Comparison of ENCODE assay signal across 8 cellular contexts in genomic region chr15:79978694-79979519, GRCh38. TPM values are rescaled to one million over a fixed set of nuclear protein-coding genes. Genes with fewer than 3 reads are reported as not detected.
DNase-seq lines count a peak whose midpoint lies in the region; ATAC-seq, FAIRE-seq and TF ChIP-seq lines count a peak whose summit lies in the region.

No MANE protein-coding gene starts in this region.

- H3K4me2 ChIP-seq in K562 (ENCODE audit: insufficient read depth, low read length), result no peak overlapping the region

- POLR2A ChIA-PET in K562 (lab: Yijun Ruan, JAX), result interaction anchor here (1.0 to 1.9 kb wide), 2 partner anchors 10 to 11 kb away, joined by 3 to 9 read pairs; no protein-coding TSS in a partner anchor

- DNase-seq in GDM1 (lab: John Stamatoyannopoulos, UW), result peak; percentile 13
- DNase-seq in GM20000 (ENCODE audit: low spot score), result peak; percentile 50
- no peak for DNase-seq in K562 (ENCODE audit: extremely low read depth in 1 of 4, low spot score in 3 of 4)
- peak; percentile 47 for DNase-seq in myocyte (ENCODE audit: low read depth)
- no peak for DNase-seq in DMS79 (lab: John Stamatoyannopoulos, UW)
- DNase-seq in NCI-H345 (lab: John Stamatoyannopoulos, UW), result no peak
- no peak for DNase-seq in sigmoid colon

- TF ChIP-seq CTCF in GM20000 (IDR thresholded peaks at IDR 0.05; ENCODE audit: extremely low read depth, missing control alignments), result no peak
- no peak for TF ChIP-seq CTCF in K562 (IDR thresholded peaks at IDR 0.05 in 2 of 3, conservative IDR thresholded peaks at IDR 0.05 in 1 of 3; ENCODE audit: insufficient read depth in 2 of 3, low read depth in 1 of 3, low read length in 3 of 3)
- TF ChIP-seq CTCF in sigmoid colon (IDR thresholded peaks at IDR 0.05), result no peak

- 0 out of 4 replicates have a peak overlapping the region, but pooled peaks of 1 of the 2 experiments have one; percentile 19 for H3K9ac ChIP-seq in K562 (ENCODE audit: insufficient read depth in 1 of 2, low read depth in 2 of 2, low read length in 2 of 2)

- no peaks in the 10 kb centered on the region for H4K20me1 ChIP-seq in K562 (replicated peaks; ENCODE audit: control insufficient read depth, insufficient read depth, low read length)

- TF ChIP-seq EP300 in K562 (IDR thresholded peaks at IDR 0.05; ENCODE audit: low read length), result no peak
- TF ChIP-seq EP300 in sigmoid colon (IDR thresholded peaks at IDR 0.05), result no peak

- TF ChIP-seq POLR2A in K562 (conservative IDR thresholded peaks at IDR 0.05) (no peak), sigmoid colon (IDR thresholded peaks at IDR 0.05) (no peak)

- peak overlapping the region; percentile 83 for H2AFZ ChIP-seq in K562 (ENCODE audit: low read depth, low read length)

- no TSS peak for BruUV-seq in K562 (replicated peaks; lab: Mats Ljungman, UMichigan)

- H3K4me1 ChIP-seq in K562 (replicated peaks in 1 of 2; ENCODE audit: control insufficient read depth in 2 of 2, insufficient read depth in 2 of 2, low read length in 2 of 2) (peaks cover 4 to 30% of the 10 kb centered on the region in 2 experiments; a peak in 4 of 5 replicates), sigmoid colon (no peaks in the 10 kb centered on the region)

- no peak for TF ChIP-seq RAD21 in K562 (CRISPR knock-in tag; conservative IDR thresholded peaks at IDR 0.05 in 1 of 2, IDR thresholded peaks at IDR 0.05 in 1 of 2)

- H3K9me3 ChIP-seq in K562 (replicated peaks; ENCODE audit: control insufficient read depth, insufficient read depth, low read depth, low read length) (no peaks in the 10 kb centered on the region), sigmoid colon (no peaks in the 10 kb centered on the region)

- in situ Hi-C loops in K562 (cut with MboI), result no loop called here

- CTCF ChIA-PET in K562 (lab: Yijun Ruan, JAX; ENCODE audit: low intra/inter-chr PET ratio), result no interaction called here

- intact Hi-C loops in K562 (cut with micrococcal nuclease) (no loop called here), sigmoid colon (cut with DNase I) (no loop called here)

- FAIRE-seq in K562 (lab: Jason Lieb, UNC), result no peak

- H3K4me3 ChIP-seq in K562 (no peak overlapping the region), sigmoid colon (no peak overlapping the region)

- no peaks in the 10 kb centered on the region for H3K27me3 ChIP-seq in K562 (ENCODE audit: control insufficient read depth in 2 of 2, insufficient read depth in 2 of 2, low read length in 2 of 2)
- H3K27me3 ChIP-seq in sigmoid colon, result no peaks in the 10 kb centered on the region

- H3K9me1 ChIP-seq in K562 (ENCODE audit: control insufficient read depth, insufficient read depth, low read length), result no peaks in the 10 kb centered on the region

- H3K79me2 ChIP-seq in K562 (ENCODE audit: control insufficient read depth, insufficient read depth, low read length), result no peaks in the 10 kb centered on the region

- WGBS in K562 (ENCODE audit: insufficient coverage, low coverage, missing lambda C conversion rate), result 47% methylated on average over 5 of the region's 5 CpGs
- WGBS in sigmoid colon, 2 donors, result 57 to 66% methylated on average over 5 of the region's 5 CpGs

- H3K36me3 ChIP-seq in K562 (ENCODE audit: control insufficient read depth, insufficient read depth, low read length), result no peaks in the 10 kb centered on the region
- H3K36me3 ChIP-seq in sigmoid colon, result no peaks in the 10 kb centered on the region

- H3K27ac ChIP-seq in K562 (ENCODE audit: extremely low read depth, low read depth, low read length) (no peak overlapping the region; the same call in 2 of the 3 replicates), sigmoid colon (peak overlapping the region in 2 of 4 donors; percentile 34 to 45)

- ATAC-seq in HG03558 (IDR thresholded peaks at IDR 0.05; ENCODE audit: extremely low read depth, unreplicated experiment), result peak; percentile 42
- ATAC-seq in K562, result peak; percentile 25

TF ChIP-seq in K562, 482 proteins besides CTCF, POLR2A, EP300 and RAD21 (continues in another document):
- TF ChIP-seq USF1 (CRISPR knock-in tag; IDR thresholded peaks at IDR 0.05) (no peak), CEBPG (CRISPR knock-in tag; IDR thresholded peaks at IDR 0.05) (no peak), CEBPG (tag; conservative IDR thresholded peaks at IDR 0.05 in 1 of 2, IDR thresholded peaks at IDR 0.05 in 1 of 2) (peak; percentile 35 to 66; a peak in 3 of 4 replicates), CBX2 (IDR thresholded peaks at IDR 0.05; ENCODE audit: insufficient read depth, low read length, poor library complexity, severe bottlenecking) (no peak), C11orf30 (IDR thresholded peaks at IDR 0.05; ENCODE audit: low read depth) (peak; percentile 52), KHSRP (IDR thresholded peaks at IDR 0.05) (no peak), RB1 (IDR thresholded peaks at IDR 0.05; ENCODE audit: low read depth) (no peak), MEF2D (tag; conservative IDR thresholded peaks at IDR 0.05; ENCODE audit: low read depth) (0 out of 2 replicates have a peak, but pooled peaks have one; percentile 46), CTBP1 (IDR thresholded peaks at IDR 0.05; ENCODE audit: borderline replicate concordance) (no peak), MAFG (tag; conservative IDR thresholded peaks at IDR 0.05) (peak; percentile 36; the same call in 1 of the 2 replicates), L3MBTL2 (IDR thresholded peaks at IDR 0.05) (peak; percentile 58; the same call in 1 of the 2 replicates), ZNF316 (IDR thresholded peaks at IDR 0.05) (peak; percentile 57; the same call in 1 of the 2 replicates), ZFX (CRISPR knock-in tag; IDR thresholded peaks at IDR 0.05) (peak; percentile 33; the same call in 1 of the 2 replicates), TCF3 (CRISPR knock-in tag; IDR thresholded peaks at IDR 0.05) (0 out of 2 replicates have a peak, but pooled peaks have one; percentile 32), CGGBP1 (CRISPR knock-in tag; IDR thresholded peaks at IDR 0.05) (no peak), PPARD (CRISPR knock-in tag; IDR thresholded peaks at IDR 0.05) (no peak), SLC30A9 (CRISPR knock-in tag; IDR thresholded peaks at IDR 0.05) (no peak), CEBPB (tag; IDR thresholded peaks at IDR 0.05) (peak; percentile 91)
- TF ChIP-seq, protein P1, sequence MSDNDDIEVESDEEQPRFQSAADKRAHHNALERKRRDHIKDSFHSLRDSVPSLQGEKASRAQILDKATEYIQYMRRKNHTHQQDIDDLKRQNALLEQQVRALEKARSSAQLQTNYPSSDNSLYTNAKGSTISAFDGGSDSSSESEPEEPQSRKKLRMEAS (CRISPR knock-in tag; IDR thresholded peaks at IDR 0.05), result peak; percentile 27; the same call in 1 of the 2 replicates
- TF ChIP-seq, protein P2, sequence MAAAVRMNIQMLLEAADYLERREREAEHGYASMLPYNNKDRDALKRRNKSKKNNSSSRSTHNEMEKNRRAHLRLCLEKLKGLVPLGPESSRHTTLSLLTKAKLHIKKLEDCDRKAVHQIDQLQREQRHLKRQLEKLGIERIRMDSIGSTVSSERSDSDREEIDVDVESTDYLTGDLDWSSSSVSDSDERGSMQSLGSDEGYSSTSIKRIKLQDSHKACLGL (CRISPR knock-in tag; IDR thresholded peaks at IDR 0.05; ENCODE audit: borderline replicate concordance, poor library complexity, severe bottlenecking), result no peak
- TF ChIP-seq, protein P3, sequence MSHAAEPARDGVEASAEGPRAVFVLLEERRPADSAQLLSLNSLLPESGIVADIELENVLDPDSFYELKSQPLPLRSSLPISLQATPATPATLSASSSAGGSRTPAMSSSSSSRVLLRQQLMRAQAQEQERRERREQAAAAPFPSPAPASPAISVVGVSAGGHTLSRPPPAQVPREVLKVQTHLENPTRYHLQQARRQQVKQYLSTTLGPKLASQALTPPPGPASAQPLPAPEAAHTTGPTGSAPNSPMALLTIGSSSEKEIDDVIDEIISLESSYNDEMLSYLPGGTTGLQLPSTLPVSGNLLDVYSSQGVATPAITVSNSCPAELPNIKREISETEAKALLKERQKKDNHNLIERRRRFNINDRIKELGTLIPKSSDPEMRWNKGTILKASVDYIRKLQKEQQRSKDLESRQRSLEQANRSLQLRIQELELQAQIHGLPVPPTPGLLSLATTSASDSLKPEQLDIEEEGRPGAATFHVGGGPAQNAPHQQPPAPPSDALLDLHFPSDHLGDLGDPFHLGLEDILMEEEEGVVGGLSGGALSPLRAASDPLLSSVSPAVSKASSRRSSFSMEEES (CRISPR knock-in tag; IDR thresholded peaks at IDR 0.05), result no peak

RNA-seq across cellular contexts. Expression of gene BCL2A1, which starts 7.9 kb away (rescaled TPM):
- total RNA-seq in K562 (2011; cell fraction: chromatin; rRNA removed; ENCODE audit: low replicate concordance), result not detected in 2 replicates
- not detected in 2 replicates for total RNA-seq in K562 (2011; cell fraction: nucleolus; rRNA removed)
- not detected in 2 replicates for total RNA-seq in K562 (2011; cell fraction: nucleoplasm; rRNA removed)
- total RNA-seq in K562 (2014; rRNA removed) (0.27 TPM in 1 of 2 replicates, not detected in the other), K562 (2014; rRNA removed; fragmentation: Illumina TruSeq; extraction: Trizol) (not detected in 2 replicates), K562 (2015; rRNA removed; fragmentation: Illumina TruSeq; extraction: Trizol) (0.26 and 1.2 TPM in 2 replicates), K562 (2021) (0.54 TPM in 1 of 2 replicates, not detected in the other), myocyte (not detected in 2 replicates), sigmoid colon (1 to 10 TPM in 1 of 4 donors, not detected in 3; 1.9 TPM)
- polyA plus RNA-seq in K562 (2011; rRNA removed) (0.09 TPM in 1 of 2 replicates, not detected in the other), K562 (2014; fragmentation: Illumina TruSeq; extraction: Trizol) (0.26 TPM in 1 of 2 replicates, not detected in the other), K562 (2014; fragmentation: Nextera tagmentation; extraction: Ambion mirVana) (under 1 TPM; 0.15 to 0.25 TPM), K562 (2014; rRNA removed) (0.11 and 0.66 TPM in 2 replicates), sigmoid colon (10 to 100 TPM in 1 of 3 donors, 1 to 10 TPM in 2; 3.6 to 19.4 (median 9.6) TPM)
- polyA plus RNA-seq in K562 (2011; cell fraction: cytosol; rRNA removed), result not detected in 2 replicates
- not detected in 2 replicates for polyA plus RNA-seq in K562 (2011; cell fraction: nucleus; rRNA removed)
- polyA plus RNA-seq in K562 (2012), result 0.44 and 0.87 TPM in 2 replicates
- not detected in 2 replicates for polyA minus RNA-seq in K562 (2011; rRNA and poly(A)+ RNA removed)
- polyA minus RNA-seq in K562 (2011; cell fraction: cytosol; rRNA and poly(A)+ RNA removed), result not detected in 2 replicates
- not detected in 2 replicates for polyA minus RNA-seq in K562 (2011; cell fraction: nucleus; rRNA and poly(A)+ RNA removed)
- 0.26 TPM for polyA plus RNA-seq in myocyte (2012)

Comparison
In these comparisons a context has a peak if more than half of its experiments do, and no peak if none do; other contexts are left out.
1. DNase-seq: peak in GDM1 (single experiment), GM20000 (single experiment) and myocyte (single experiment); none in K562 (0 of 4), DMS79 (single experiment), NCI-H345 (single experiment) and sigmoid colon (single experiment).